In the genomic region with DNA sequence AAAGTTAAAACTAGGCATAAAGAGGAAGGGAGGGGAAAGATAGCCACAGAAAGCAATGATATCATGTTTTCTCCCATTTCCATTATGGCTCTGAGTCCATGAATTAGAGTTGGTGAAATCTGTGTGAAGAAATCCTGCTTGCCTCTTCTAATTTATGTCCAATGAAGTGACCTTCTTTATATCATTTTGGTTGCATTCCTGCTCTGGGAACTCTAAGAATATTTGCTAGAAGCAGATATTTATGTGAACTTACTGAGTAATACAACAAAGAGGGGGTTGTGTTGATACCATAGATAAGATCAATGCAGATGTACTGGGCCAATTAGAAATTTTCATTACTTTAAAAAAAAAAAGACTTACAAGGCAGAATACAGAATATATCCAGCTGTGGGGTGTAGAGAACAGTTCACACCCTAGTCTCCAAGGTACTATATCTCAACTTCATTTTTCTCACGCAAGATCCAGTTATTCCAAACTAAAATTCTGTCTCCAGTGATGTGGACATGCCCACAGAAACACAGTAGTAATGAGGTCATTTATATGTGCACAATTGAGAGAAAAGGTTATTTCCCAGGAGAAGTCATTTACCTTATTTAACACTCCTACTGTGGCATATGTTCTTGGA, we compare ENCODE assay signal across 24 cellular contexts. TPM values are rescaled to one million over a fixed set of nuclear protein-coding genes. Genes with fewer than 3 reads are reported as not detected.
"Had no signal": no experiment of that assay in that cellular context is flagged by ENCODE, and none has a peak within 500 bp of the region (broad histone marks: within the 10 kb centered on the region; RNA-seq: fewer than 3 reads in every experiment).

No MANE protein-coding gene starts in this region.

- H3K4me3 Mint-ChIP-seq: activated CD4-positive, alpha-beta memory T cell treated with anti-CD3 and anti-CD28 coated beads for 36 hours; activated CD4-positive, alpha-beta T cell treated with anti-CD3 and anti-CD28 coated beads, Interleukin-2, amount 10 ng/mL, durations not matched to agents 7 days and 5 days; activated naive CD4-positive, alpha-beta T cell treated with anti-CD3 and anti-CD28 coated beads for 36 hours; activated naive CD8-positive, alpha-beta T cell; activated T-cell treated with anti-CD3 and anti-CD28 coated beads, Interleukin-2, amount 50 U/mL, for 4 hours; brain; T-helper 17 cell had no signal

- ATAC-seq: activated T-cell treated with anti-CD3 and anti-CD28 coated beads, Interleukin-2, amount 50 U/mL, for 4 hours; T-helper 17 cell had no signal

- H3K4me1 ChIP-seq: Peyer's patch had no signal

- H3K9me3 ChIP-seq: Peyer's patch had no signal

- H3K36me3 ChIP-seq: Peyer's patch had no signal

- H3K9me3 Mint-ChIP-seq: activated CD4-positive, alpha-beta memory T cell treated with anti-CD3 and anti-CD28 coated beads for 36 hours; activated CD4-positive, alpha-beta T cell treated with anti-CD3 and anti-CD28 coated beads, Interleukin-2, amount 10 ng/mL, durations not matched to agents 7 days and 5 days; activated naive CD4-positive, alpha-beta T cell treated with anti-CD3 and anti-CD28 coated beads for 36 hours; activated T-cell treated with anti-CD3 and anti-CD28 coated beads, Interleukin-2, amount 50 U/mL, for 4 hours; brain had no signal

- H3K27ac Mint-ChIP-seq: activated CD4-positive, alpha-beta memory T cell treated with anti-CD3 and anti-CD28 coated beads for 36 hours; activated CD4-positive, alpha-beta T cell treated with anti-CD3 and anti-CD28 coated beads, Interleukin-2, amount 10 ng/mL, durations not matched to agents 7 days and 5 days; activated naive CD4-positive, alpha-beta T cell treated with anti-CD3 and anti-CD28 coated beads for 36 hours; activated naive CD8-positive, alpha-beta T cell; brain; T-helper 17 cell had no signal

- DNase-seq: activated CD4-positive, alpha-beta memory T cell treated with anti-CD3 and anti-CD28 coated beads for 36 hours; activated CD4-positive, alpha-beta T cell treated with anti-CD3 and anti-CD28 coated beads, Interleukin-2, amount 10 ng/mL, durations not matched to agents 7 days and 5 days; activated CD4-positive, CD25-positive, alpha-beta regulatory T cell; activated CD8-positive, alpha-beta memory T cell treated with anti-CD3 and anti-CD28 coated beads for 24 hours; activated effector memory CD4-positive, alpha-beta T cell treated with anti-CD3 and anti-CD28 coated beads, Interleukin-2, amount 50 U/mL, for 16 hours; activated naive CD4-positive, alpha-beta T cell treated with anti-CD3 and anti-CD28 coated beads for 36 hours; activated T-cell treated with anti-CD3 and anti-CD28 coated beads, Interleukin-2, amount 50 U/mL, for 4 hours; amygdala; IMR-90; KBM-7; NCI-H1092; NCI-H1417; NCI-H1694; NCI-H2029; NCI-H524; Peyer's patch; SHP77 treated with DMSO at 0.1 percent for 48 hours; T-helper 17 cell; T-helper 9 cell had no signal

- H3K4me3 ChIP-seq: Peyer's patch had no signal

- H3K27me3 Mint-ChIP-seq: activated CD4-positive, alpha-beta T cell treated with anti-CD3 and anti-CD28 coated beads, Interleukin-2, amount 10 ng/mL, durations not matched to agents 7 days and 5 days; brain had no signal

- H3K27ac ChIP-seq: Peyer's patch, RWPE1 had no signal

- H3K27me3 ChIP-seq: Peyer's patch had no signal

- H3K36me3 Mint-ChIP-seq: activated CD4-positive, alpha-beta memory T cell treated with anti-CD3 and anti-CD28 coated beads for 36 hours; activated naive CD8-positive, alpha-beta T cell; brain had no signal

- H3K4me1 Mint-ChIP-seq: activated CD4-positive, alpha-beta T cell treated with anti-CD3 and anti-CD28 coated beads, Interleukin-2, amount 10 ng/mL, durations not matched to agents 7 days and 5 days; brain; T-helper 17 cell had no signal

RNA-seq across cellular contexts. Expression of gene KCNJ8, which starts 51.5 kb away (rescaled TPM):
- total RNA-seq: activated CD4-positive, alpha-beta memory T cell treated with anti-CD3 and anti-CD28 coated beads for 36 hours; activated CD4-positive, alpha-beta T cell treated with anti-CD3 and anti-CD28 coated beads, Interleukin-2, amount 10 ng/mL, durations not matched to agents 7 days and 5 days; activated naive CD4-positive, alpha-beta T cell treated with anti-CD3 and anti-CD28 coated beads for 36 hours; activated T-cell treated with anti-CD3 and anti-CD28 coated beads, Interleukin-2, amount 50 U/mL, for 4 hours; M059J; SK-MEL-5; T-helper 17 cell had no signal
